In genomic region chr18:77006305-77007175, GRCh38 we compare ENCODE assay signal across 14 cellular contexts.
DNase-seq lines count a peak whose midpoint lies in the region; ATAC-seq and TF ChIP-seq lines count a peak whose summit lies in the region.
"Had no signal": no experiment of that assay in that cellular context is flagged by ENCODE, and none has a peak within 500 bp of the region (broad histone marks: within the 10 kb centered on the region; RNA-seq: fewer than 3 reads in every experiment).

No MANE protein-coding gene starts in this region.

- no peaks in the 10 kb centered on the region for H3K27me3 ChIP-seq in lower lobe of right lung (ENCODE audit: low read depth)
- H3K27me3 ChIP-seq in transverse colon = no peaks in the 10 kb centered on the region
- no peaks in the 10 kb centered on the region for H3K27me3 ChIP-seq in colonic mucosa

- TF ChIP-seq CTCF in coronary artery (IDR thresholded peaks at IDR 0.05) (no peak), lower lobe of right lung (IDR thresholded peaks at IDR 0.05) (no peak), transverse colon (IDR thresholded peaks at IDR 0.05) (no peak), colonic mucosa (IDR thresholded peaks at IDR 0.05) (no peak)

- no peak overlapping the region for H3K9ac ChIP-seq in colonic mucosa (ENCODE audit: low read depth in 2 of 2, low read length in 2 of 2)

- in situ Hi-C loops in transverse colon (cut with MboI; ENCODE audit: low pct_ligation_motif_present in 1 of 4, low pct_unique_long_range_greater_than_20kb in 1 of 4, low sequenced_read_pairs in 3 of 4) = loop anchor here in 2 of 4 donors (10.0 to 25.0 kb wide), 2 partner anchors 58 to 656 kb away; no protein-coding TSS in a partner anchor

- H3K9me3 ChIP-seq in lower lobe of right lung (no peaks in the 10 kb centered on the region), transverse colon (no peaks in the 10 kb centered on the region), colonic mucosa (no peaks in the 10 kb centered on the region)

- peak; percentile 52 to 70 for ATAC-seq in lower lobe of right lung
- ATAC-seq in HG02870 (IDR thresholded peaks at IDR 0.05; ENCODE audit: unreplicated experiment) = no peak
- ATAC-seq in HG03571 (IDR thresholded peaks at IDR 0.05; ENCODE audit: unreplicated experiment) = no peak

- no peak for TF ChIP-seq EP300 in transverse colon (IDR thresholded peaks at IDR 0.05; ENCODE audit: low read depth)

- CTCF ChIA-PET in activated CD4-positive, alpha-beta memory T cell treated with anti-CD3 and anti-CD28 coated beads for 36 hours (lab: Charles Lee) = no interaction called here
- CTCF ChIA-PET in activated CD4-positive, alpha-beta memory T cell treated with anti-CD3 and anti-CD28 coated beads, Interleukin-2, amount 10 ng/mL, durations not matched to agents 7 days and 5 days (lab: Charles Lee) = interaction anchor here (2.0 kb wide), 1 partner anchor 48 kb away, joined by 5 read pairs; no protein-coding TSS in a partner anchor

- peaks cover 23% of the 10 kb centered on the region for H3K4me1 ChIP-seq in lower lobe of right lung
- no peaks in the 10 kb centered on the region for H3K4me1 ChIP-seq in transverse colon
- H3K4me1 ChIP-seq in colonic mucosa = no peaks in the 10 kb centered on the region

- intact Hi-C loops in activated CD4-positive, alpha-beta memory T cell treated with anti-CD3 and anti-CD28 coated beads for 36 hours (cut with micrococcal nuclease) = no loop called here
- intact Hi-C loops in lower lobe of right lung (cut with DNase I) (no loop called here), transverse colon (cut with DNase I; ENCODE audit: low total_unique reads) (no loop called here), colonic mucosa (cut with DNase I) (no loop called here)

- H3K27me3 Mint-ChIP-seq in activated CD4-positive, alpha-beta memory T cell treated with anti-CD3 and anti-CD28 coated beads for 36 hours = no peaks in the 10 kb centered on the region
- no peaks in the 10 kb centered on the region for H3K27me3 Mint-ChIP-seq in activated CD4-positive, alpha-beta memory T cell treated with anti-CD3 and anti-CD28 coated beads, Interleukin-2, amount 10 ng/mL, durations not matched to agents 7 days and 5 days

- POLR2A ChIA-PET in activated CD4-positive, alpha-beta memory T cell treated with anti-CD3 and anti-CD28 coated beads for 36 hours (lab: Charles Lee) = no interaction called here
- POLR2A ChIA-PET in activated CD4-positive, alpha-beta memory T cell treated with anti-CD3 and anti-CD28 coated beads, Interleukin-2, amount 10 ng/mL, durations not matched to agents 7 days and 5 days (lab: Charles Lee) = interaction anchor here (1.1 kb wide), 1 partner anchor 205 kb away, joined by 3 read pairs; no protein-coding TSS in a partner anchor

- no peak overlapping the region for H3K4me3 ChIP-seq in coronary artery
- H3K4me3 ChIP-seq in lower lobe of right lung = no peak overlapping the region
- H3K4me3 ChIP-seq in transverse colon = no peak overlapping the region
- no peak overlapping the region for H3K4me3 ChIP-seq in colonic mucosa

- H3K27ac Mint-ChIP-seq in activated CD4-positive, alpha-beta memory T cell treated with anti-CD3 and anti-CD28 coated beads for 36 hours = no peak overlapping the region
- H3K27ac Mint-ChIP-seq in activated CD4-positive, alpha-beta memory T cell treated with anti-CD3 and anti-CD28 coated beads, Interleukin-2, amount 10 ng/mL, durations not matched to agents 7 days and 5 days = no peak overlapping the region

- H3K4me3 Mint-ChIP-seq in activated CD4-positive, alpha-beta memory T cell treated with anti-CD3 and anti-CD28 coated beads for 36 hours = no peak overlapping the region
- H3K4me3 Mint-ChIP-seq in activated CD4-positive, alpha-beta memory T cell treated with anti-CD3 and anti-CD28 coated beads, Interleukin-2, amount 10 ng/mL, durations not matched to agents 7 days and 5 days = no peak overlapping the region

- peak; percentile 5 for DNase-seq in activated CD4-positive, alpha-beta memory T cell treated with anti-CD3 and anti-CD28 coated beads for 36 hours
- no peak for DNase-seq in activated CD4-positive, alpha-beta memory T cell treated with anti-CD3 and anti-CD28 coated beads, Interleukin-2, amount 10 ng/mL, durations not matched to agents 7 days and 5 days
- DNase-seq in coronary artery (ENCODE audit: low spot score) = peak; percentile 69
- peak; percentile 57 for DNase-seq in lower lobe of right lung
- no peak for DNase-seq in transverse colon
- DNase-seq in colonic mucosa = no peak
- DNase-seq: ACHN; activated CD4-positive, alpha-beta T cell treated with anti-CD3 and anti-CD28 coated beads for 4 hours; EL; MM.1S; NCI-H446 treated with DMSO at 0.1 percent for 48 hours; stimulated activated CD4-positive, alpha-beta T cell treated with anti-CD3 and anti-CD28 coated beads, Interleukin-4, amount 100 ng/mL, for 4 hours had no signal

- WGBS in transverse colon (ENCODE audit: low coverage in 1 of 2), 2 donors = 88% methylated on average over 29 of the region's 29 CpGs; no CpG with 5 or more reads in 1 of the 2 donors

- peaks cover 19% of the 10 kb centered on the region for H3K4me1 Mint-ChIP-seq in activated CD4-positive, alpha-beta memory T cell treated with anti-CD3 and anti-CD28 coated beads for 36 hours (ENCODE audit: low read depth)
- H3K4me1 Mint-ChIP-seq in activated CD4-positive, alpha-beta memory T cell treated with anti-CD3 and anti-CD28 coated beads, Interleukin-2, amount 10 ng/mL, durations not matched to agents 7 days and 5 days = peaks cover 32% of the 10 kb centered on the region

- H3K36me3 ChIP-seq in lower lobe of right lung = peaks cover 27% of the 10 kb centered on the region
- no peaks in the 10 kb centered on the region for H3K36me3 ChIP-seq in transverse colon
- no peaks in the 10 kb centered on the region for H3K36me3 ChIP-seq in colonic mucosa

- H3K27ac ChIP-seq in coronary artery = peak overlapping the region; percentile 10 to 71
- peak overlapping the region; percentile 69 for H3K27ac ChIP-seq in lower lobe of right lung
- peak overlapping the region; percentile 8 to 42 (median 30) for H3K27ac ChIP-seq in transverse colon
- H3K27ac ChIP-seq in colonic mucosa = no peak overlapping the region

- H3K9me3 Mint-ChIP-seq in activated CD4-positive, alpha-beta memory T cell treated with anti-CD3 and anti-CD28 coated beads for 36 hours = no peaks in the 10 kb centered on the region
- H3K9me3 Mint-ChIP-seq in activated CD4-positive, alpha-beta memory T cell treated with anti-CD3 and anti-CD28 coated beads, Interleukin-2, amount 10 ng/mL, durations not matched to agents 7 days and 5 days = no peaks in the 10 kb centered on the region

- H3K36me3 Mint-ChIP-seq in activated CD4-positive, alpha-beta memory T cell treated with anti-CD3 and anti-CD28 coated beads for 36 hours = no peaks in the 10 kb centered on the region
- H3K36me3 Mint-ChIP-seq in activated CD4-positive, alpha-beta memory T cell treated with anti-CD3 and anti-CD28 coated beads, Interleukin-2, amount 10 ng/mL, durations not matched to agents 7 days and 5 days (ENCODE audit: low read depth) = peaks cover 11% of the 10 kb centered on the region

- no peak for TF ChIP-seq POLR2A in transverse colon (IDR thresholded peaks at IDR 0.05)

Comparison
In these comparisons a context has a peak if more than half of its experiments do, and no peak if none do; other contexts are left out.
1. DNase-seq: peak in activated CD4-positive, alpha-beta memory T cell treated with anti-CD3 and anti-CD28 coated beads for 36 hours (single experiment), coronary artery (single experiment) and lower lobe of right lung (single experiment); none in activated CD4-positive, alpha-beta memory T cell treated with anti-CD3 and anti-CD28 coated beads, Interleukin-2, amount 10 ng/mL, durations not matched to agents 7 days and 5 days (single experiment), transverse colon (single experiment) and colonic mucosa (single experiment).
2. ATAC-seq: peak in lower lobe of right lung (2 of 2); none in HG02870 (single experiment) and HG03571 (single experiment).